ENCODE assay signal across 1 cellular context in the genomic region with DNA sequence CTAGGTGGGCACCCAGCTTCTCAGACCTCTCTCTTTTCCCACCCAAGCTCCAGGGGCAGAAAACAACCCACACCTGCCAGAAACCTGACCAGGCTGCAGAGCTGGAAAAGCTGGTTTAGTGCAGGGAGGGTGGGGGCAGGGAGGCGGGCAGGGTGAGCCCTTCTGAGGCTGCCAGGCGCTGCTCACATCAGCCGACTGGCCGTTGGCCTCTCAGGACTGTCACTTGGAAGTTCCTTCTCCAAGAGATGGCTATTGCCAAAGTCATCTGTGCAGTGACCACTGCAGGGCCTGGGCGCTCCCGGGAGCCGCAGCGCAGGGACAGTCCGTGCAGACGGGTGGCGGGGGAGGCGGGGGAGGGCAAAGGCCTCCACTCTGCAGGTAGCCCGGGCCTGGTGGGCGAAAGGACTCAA.
TF ChIP-seq lines count a peak whose summit lies in the region.

No MANE protein-coding gene starts in this region.

TF ChIP-seq in GM23338, 12 proteins besides CTCF, POLR2A, EP300 and RAD21 (continued from another document):
- TF ChIP-seq, protein P1, sequence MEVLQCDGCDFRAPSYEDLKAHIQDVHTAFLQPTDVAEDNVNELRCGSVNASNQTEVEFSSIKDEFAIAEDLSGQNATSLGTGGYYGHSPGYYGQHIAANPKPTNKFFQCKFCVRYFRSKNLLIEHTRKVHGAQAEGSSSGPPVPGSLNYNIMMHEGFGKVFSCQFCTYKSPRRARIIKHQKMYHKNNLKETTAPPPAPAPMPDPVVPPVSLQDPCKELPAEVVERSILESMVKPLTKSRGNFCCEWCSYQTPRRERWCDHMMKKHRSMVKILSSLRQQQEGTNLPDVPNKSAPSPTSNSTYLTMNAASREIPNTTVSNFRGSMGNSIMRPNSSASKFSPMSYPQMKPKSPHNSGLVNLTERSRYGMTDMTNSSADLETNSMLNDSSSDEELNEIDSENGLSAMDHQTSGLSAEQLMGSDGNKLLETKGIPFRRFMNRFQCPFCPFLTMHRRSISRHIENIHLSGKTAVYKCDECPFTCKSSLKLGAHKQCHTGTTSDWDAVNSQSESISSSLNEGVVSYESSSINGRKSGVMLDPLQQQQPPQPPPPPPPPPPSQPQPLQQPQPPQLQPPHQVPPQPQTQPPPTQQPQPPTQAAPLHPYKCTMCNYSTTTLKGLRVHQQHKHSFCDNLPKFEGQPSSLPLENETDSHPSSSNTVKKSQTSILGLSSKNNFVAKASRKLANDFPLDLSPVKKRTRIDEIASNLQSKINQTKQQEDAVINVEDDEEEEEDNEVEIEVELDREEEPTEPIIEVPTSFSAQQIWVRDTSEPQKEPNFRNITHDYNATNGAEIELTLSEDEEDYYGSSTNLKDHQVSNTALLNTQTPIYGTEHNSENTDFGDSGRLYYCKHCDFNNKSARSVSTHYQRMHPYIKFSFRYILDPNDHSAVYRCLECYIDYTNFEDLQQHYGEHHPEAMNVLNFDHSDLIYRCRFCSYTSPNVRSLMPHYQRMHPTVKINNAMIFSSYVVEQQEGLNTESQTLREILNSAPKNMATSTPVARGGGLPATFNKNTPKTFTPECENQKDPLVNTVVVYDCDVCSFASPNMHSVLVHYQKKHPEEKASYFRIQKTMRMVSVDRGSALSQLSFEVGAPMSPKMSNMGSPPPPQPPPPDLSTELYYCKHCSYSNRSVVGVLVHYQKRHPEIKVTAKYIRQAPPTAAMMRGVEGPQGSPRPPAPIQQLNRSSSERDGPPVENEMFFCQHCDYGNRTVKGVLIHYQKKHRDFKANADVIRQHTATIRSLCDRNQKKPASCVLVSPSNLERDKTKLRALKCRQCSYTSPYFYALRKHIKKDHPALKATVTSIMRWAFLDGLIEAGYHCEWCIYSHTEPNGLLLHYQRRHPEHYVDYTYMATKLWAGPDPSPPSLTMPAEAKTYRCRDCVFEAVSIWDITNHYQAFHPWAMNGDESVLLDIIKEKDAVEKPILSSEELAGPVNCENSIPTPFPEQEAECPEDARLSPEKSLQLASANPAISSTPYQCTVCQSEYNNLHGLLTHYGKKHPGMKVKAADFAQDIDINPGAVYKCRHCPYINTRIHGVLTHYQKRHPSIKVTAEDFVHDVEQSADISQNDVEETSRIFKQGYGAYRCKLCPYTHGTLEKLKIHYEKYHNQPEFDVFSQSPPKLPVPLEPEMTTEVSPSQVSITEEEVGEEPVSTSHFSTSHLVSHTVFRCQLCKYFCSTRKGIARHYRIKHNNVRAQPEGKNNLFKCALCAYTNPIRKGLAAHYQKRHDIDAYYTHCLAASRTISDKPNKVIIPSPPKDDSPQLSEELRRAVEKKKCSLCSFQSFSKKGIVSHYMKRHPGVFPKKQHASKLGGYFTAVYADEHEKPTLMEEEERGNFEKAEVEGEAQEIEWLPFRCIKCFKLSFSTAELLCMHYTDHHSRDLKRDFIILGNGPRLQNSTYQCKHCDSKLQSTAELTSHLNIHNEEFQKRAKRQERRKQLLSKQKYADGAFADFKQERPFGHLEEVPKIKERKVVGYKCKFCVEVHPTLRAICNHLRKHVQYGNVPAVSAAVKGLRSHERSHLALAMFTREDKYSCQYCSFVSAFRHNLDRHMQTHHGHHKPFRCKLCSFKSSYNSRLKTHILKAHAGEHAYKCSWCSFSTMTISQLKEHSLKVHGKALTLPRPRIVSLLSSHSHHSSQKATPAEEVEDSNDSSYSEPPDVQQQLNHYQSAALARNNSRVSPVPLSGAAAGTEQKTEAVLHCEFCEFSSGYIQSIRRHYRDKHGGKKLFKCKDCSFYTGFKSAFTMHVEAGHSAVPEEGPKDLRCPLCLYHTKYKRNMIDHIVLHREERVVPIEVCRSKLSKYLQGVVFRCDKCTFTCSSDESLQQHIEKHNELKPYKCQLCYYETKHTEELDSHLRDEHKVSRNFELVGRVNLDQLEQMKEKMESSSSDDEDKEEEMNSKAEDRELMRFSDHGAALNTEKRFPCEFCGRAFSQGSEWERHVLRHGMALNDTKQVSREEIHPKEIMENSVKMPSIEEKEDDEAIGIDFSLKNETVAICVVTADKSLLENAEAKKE (CRISPR knock-in tag; IDR thresholded peaks at IDR 0.05): no peak
- TF ChIP-seq ZNF114 (CRISPR knock-in tag; IDR thresholded peaks at IDR 0.05) (no peak), EZH2 (IDR thresholded peaks at IDR 0.05; ENCODE audit: low read depth, unreplicated experiment) (no peak)
